15 cellular contexts compared by ENCODE assay signal in genomic region chr20:50242863-50243609, GRCh38. TPM values are rescaled to one million over a fixed set of nuclear protein-coding genes. Genes with fewer than 3 reads are reported as not detected.
DNase-seq lines count a peak whose midpoint lies in the region; ATAC-seq, FAIRE-seq and TF ChIP-seq lines count a peak whose summit lies in the region.
"Had no signal": no experiment of that assay in that cellular context is flagged by ENCODE, and none has a peak within 500 bp of the region (broad histone marks: within the 10 kb centered on the region; RNA-seq: fewer than 3 reads in every experiment).

No MANE protein-coding gene starts in this region.

- H4K8ac ChIP-seq in trophoblast cell (ENCODE audit: low read depth, low read length), result no peak overlapping the region

- H3K4me1 ChIP-seq in GM23338 (ENCODE audit: insufficient read depth) (no peaks in the 10 kb centered on the region), trophoblast cell (ENCODE audit: control insufficient read depth in 1 of 2, insufficient read depth in 2 of 2, low read length in 2 of 2) (peaks cover 24 to 30% of the 10 kb centered on the region in 2 experiments)
- H3K4me1 ChIP-seq: upper lobe of right lung had no signal

- H3K4me3 Mint-ChIP-seq in GM23338, result no peak overlapping the region
- no peak overlapping the region for H3K4me3 Mint-ChIP-seq in effector memory CD8-positive, alpha-beta T cell
- H3K4me3 Mint-ChIP-seq: central memory CD8-positive, alpha-beta T cell; nephron; T-helper 17 cell had no signal

- H2BK5ac ChIP-seq in trophoblast cell (ENCODE audit: low read depth, low read length, poor library complexity), result no peak overlapping the region

- H2AFZ ChIP-seq in GM23338 (0 out of 2 replicates have a peak overlapping the region, but pooled peaks have one; percentile 32), trophoblast cell (ENCODE audit: insufficient read depth, low read length, poor library complexity) (no peak overlapping the region)

- WGBS in trophoblast cell (ENCODE audit: extremely low coverage, insufficient coverage, insufficient read length), result no CpG with 5 or more reads among the region's 27 CpGs

- H3K27me3 ChIP-seq in GM23338 (ENCODE audit: insufficient read depth) (no peaks in the 10 kb centered on the region), trophoblast cell (ENCODE audit: insufficient read depth, low read length) (no peaks in the 10 kb centered on the region)
- H3K27me3 ChIP-seq: upper lobe of right lung had no signal

- H3K4me3 ChIP-seq in GM23338 (no peak overlapping the region), epithelial cell of esophagus (ENCODE audit: low read length) (no peak overlapping the region), trophoblast cell (ENCODE audit: low read depth, low read length) (no peak overlapping the region)
- H3K4me3 ChIP-seq: upper lobe of right lung had no signal

- no peaks in the 10 kb centered on the region for H3F3A ChIP-seq in GM23338 (replicated peaks; ENCODE audit: low read depth)

- no peak overlapping the region for H3K27ac Mint-ChIP-seq in GM23338
- H3K27ac Mint-ChIP-seq in effector memory CD8-positive, alpha-beta T cell, result no peak overlapping the region
- H3K27ac Mint-ChIP-seq: T-helper 17 cell had no signal

- no peak overlapping the region for H3K4ac ChIP-seq in trophoblast cell (ENCODE audit: low read depth, low read length)

- H3K36me3 ChIP-seq in GM23338 (ENCODE audit: insufficient read depth), result no peaks in the 10 kb centered on the region
- H3K36me3 ChIP-seq in trophoblast cell (ENCODE audit: control insufficient read depth in 1 of 2, insufficient read depth in 2 of 2, low read length in 2 of 2), result no peaks in the 10 kb centered on the region
- H3K36me3 ChIP-seq: upper lobe of right lung had no signal

- no peaks in the 10 kb centered on the region for H3K9me3 ChIP-seq in trophoblast cell (ENCODE audit: insufficient read depth, low read depth, low read length)
- H3K9me3 ChIP-seq: upper lobe of right lung had no signal

- H3K79me2 ChIP-seq in GM23338 (replicated peaks; ENCODE audit: insufficient read depth) (no peaks in the 10 kb centered on the region), trophoblast cell (ENCODE audit: control insufficient read depth, insufficient read depth, low read length, poor library complexity) (peaks cover 11% of the 10 kb centered on the region)

- peak overlapping the region; percentile 38 for H3K18ac ChIP-seq in trophoblast cell (ENCODE audit: low read length)

- H3K27me3 Mint-ChIP-seq in GM23338 (ENCODE audit: insufficient read depth, low read depth, poor library complexity), result peaks cover 11% of the 10 kb centered on the region
- H3K27me3 Mint-ChIP-seq in effector memory CD8-positive, alpha-beta T cell, result peaks cover 0 to 46% of the 10 kb centered on the region in 2 donors

- TF ChIP-seq CTCF in GM23338 (conservative IDR thresholded peaks at IDR 0.05; ENCODE audit: low read depth in 2 of 2) (no peak), epithelial cell of esophagus (IDR thresholded peaks at IDR 0.05; ENCODE audit: insufficient read depth, low read depth, low read length, missing control alignments) (no peak)

- peak overlapping the region; percentile 10 for H4K91ac ChIP-seq in trophoblast cell (ENCODE audit: low read depth, low read length)

- peaks cover 31% of the 10 kb centered on the region for H3K79me1 ChIP-seq in trophoblast cell (ENCODE audit: low read length)

- no peak overlapping the region for H3K23ac ChIP-seq in trophoblast cell (ENCODE audit: low read length)

- H3K27ac ChIP-seq in GM23338 (ENCODE audit: low read depth), result no peak overlapping the region
- H3K27ac ChIP-seq in trophoblast cell (ENCODE audit: low read depth, low read length), result no peak overlapping the region
- H3K27ac ChIP-seq: upper lobe of right lung had no signal

- H3K14ac ChIP-seq in trophoblast cell (ENCODE audit: low read length), result peak overlapping the region; percentile 37

- no peak for FAIRE-seq in GM12891 (lab: Jason Lieb, UNC)
- FAIRE-seq: GM12892 had no signal

- no peak for ATAC-seq in GM23338
- no peak for ATAC-seq in HG03108 (IDR thresholded peaks at IDR 0.05; ENCODE audit: unreplicated experiment)
- ATAC-seq in effector memory CD8-positive, alpha-beta T cell (replicated peaks), result no peak
- ATAC-seq: T-helper 17 cell, upper lobe of right lung had no signal

- H3K4me2 ChIP-seq in GM23338 (no peak overlapping the region), trophoblast cell (ENCODE audit: low read length) (no peak overlapping the region)

- peak overlapping the region; percentile 33 for H2BK12ac ChIP-seq in trophoblast cell (ENCODE audit: low read length)

- no peaks in the 10 kb centered on the region for H3K9me2 ChIP-seq in GM23338 (ENCODE audit: insufficient read depth)

- H3K9ac ChIP-seq in trophoblast cell (ENCODE audit: low read length), result no peak overlapping the region

- no peaks in the 10 kb centered on the region for H3K9me3 Mint-ChIP-seq in GM23338
- H3K9me3 Mint-ChIP-seq in effector memory CD8-positive, alpha-beta T cell, result no peaks in the 10 kb centered on the region
- H3K9me3 Mint-ChIP-seq: central memory CD8-positive, alpha-beta T cell; nephron had no signal

- peaks cover 3% of the 10 kb centered on the region; the same call in 2 of the 3 replicates for H3K4me1 Mint-ChIP-seq in GM23338
- H3K4me1 Mint-ChIP-seq in effector memory CD8-positive, alpha-beta T cell (ENCODE audit: low read depth in 2 of 2), result peaks cover 0 to 4% of the 10 kb centered on the region in 2 donors
- H3K4me1 Mint-ChIP-seq: central memory CD8-positive, alpha-beta T cell had no signal

- H2BK120ac ChIP-seq in trophoblast cell (ENCODE audit: insufficient read depth, low read length, poor library complexity), result no peak overlapping the region

- peak overlapping the region; percentile 50 for H2AK5ac ChIP-seq in trophoblast cell (ENCODE audit: low read length)

- H3K36me3 Mint-ChIP-seq in GM23338 (ENCODE audit: low read depth), result no peaks in the 10 kb centered on the region
- no peaks in the 10 kb centered on the region for H3K36me3 Mint-ChIP-seq in effector memory CD8-positive, alpha-beta T cell (ENCODE audit: insufficient read depth)

- H4K20me1 ChIP-seq in GM23338 (replicated peaks; ENCODE audit: insufficient read depth), result no peaks in the 10 kb centered on the region

- no peak for TF ChIP-seq POLR2A in GM12891 (IDR thresholded peaks at IDR 0.05; ENCODE audit: low read depth, low read length)

- no peak overlapping the region for H4K12ac ChIP-seq in trophoblast cell (ENCODE audit: low read depth, low read length)

- DNase-seq in GM23338 (ENCODE audit: low spot score) (no peak), NCI-H69 (lab: John Stamatoyannopoulos, UW) (peak; percentile 49), epithelial cell of esophagus (ENCODE audit: low read depth) (peak; percentile 48), trophoblast cell (peak in 1 of 2 donors; percentile 22), GM12891 (ENCODE audit: insufficient read length, low spot score) (no peak)
- DNase-seq in activated CD4-positive, alpha-beta T cell treated with anti-CD3 and anti-CD28 coated beads, Interleukin-2, amount 50 U/mL, for 4 hours, result no peak
- no peak for DNase-seq in effector memory CD8-positive, alpha-beta T cell
- DNase-seq: activated CD8-positive, alpha-beta memory T cell treated with anti-CD3 and anti-CD28 coated beads, Interleukin-2, amount 50 U/mL, for 48 hours; NCI-H2081 treated with DMSO at 0.1 percent for 48 hours; T-helper 17 cell; upper lobe of right lung had no signal

TF ChIP-seq in GM23338, 12 proteins besides CTCF, POLR2A, EP300 and RAD21 (continues in another document):
- no peak for TF ChIP-seq POLR2AphosphoS5 (IDR thresholded peaks at IDR 0.05; ENCODE audit: low read depth)

TF ChIP-seq in GM12891, 5 proteins besides CTCF, POLR2A, EP300 and RAD21:
- TF ChIP-seq PAX5 (IDR thresholded peaks at IDR 0.05; ENCODE audit: insufficient read depth, low read length, severe bottlenecking) (no peak), TAF1 (IDR thresholded peaks at IDR 0.05; ENCODE audit: low read depth, low read length) (no peak), SPI1 (IDR thresholded peaks at IDR 0.05; ENCODE audit: low read depth, low read length) (no peak), POU2F2 (IDR thresholded peaks at IDR 0.05; ENCODE audit: low read depth, low read length) (no peak), POLR2AphosphoS5 (IDR thresholded peaks at IDR 0.05; ENCODE audit: low read depth, low read length) (no peak)

RNA-seq across cellular contexts. Expression of gene CEBPB, which starts 52.4 kb away (rescaled TPM):
- 20.5 and 25.4 TPM in 2 replicates for total RNA-seq in GM23338 (2014; rRNA removed; shearing (Covaris generic))
- 20.6 and 23.7 TPM in 2 replicates for polyA plus RNA-seq in GM23338 (2016; fragmentation: Nextera tagmentation; extraction: Ambion mirVana)
- polyA plus RNA-seq in trophoblast cell (2013), result 167 and 177 TPM in 2 replicates
- 0.60 TPM for polyA plus RNA-seq in GM12891 (2012; ENCODE audit: low read depth, missing spikeins)

Comparison
In these comparisons a context has a peak if more than half of its experiments do, and no peak if none do; other contexts are left out.
1. DNase-seq: peak in NCI-H69 (single experiment) and epithelial cell of esophagus (single experiment); none in GM23338 (single experiment), activated CD4-positive, alpha-beta T cell treated with anti-CD3 and anti-CD28 coated beads, Interleukin-2, amount 50 U/mL, for 4 hours (0 of 2), effector memory CD8-positive, alpha-beta T cell (0 of 3) and GM12891 (single experiment).